10 cellular contexts compared by ENCODE assay signal in genomic region chr5:14967166-14967565, GRCh38.
"Had no signal": no experiment of that assay in that cellular context is flagged by ENCODE, and none has a peak within 500 bp of the region (broad histone marks: within the 10 kb centered on the region; RNA-seq: fewer than 3 reads in every experiment).

No MANE protein-coding gene starts in this region.

- DNase-seq: GM23248, GOT3, H7, H9, HCEC 1CT, HFFc6 had no signal

- H3K4me2 ChIP-seq: GM23338 had no signal

- H3K36me3 ChIP-seq: HAP-1 had no signal

- H3K4me3 ChIP-seq: GM23248, GM23338, HAP-1 had no signal

- H3K27ac ChIP-seq: GM23248 had no signal

- ATAC-seq: GM23338, HCT116 had no signal

- H3K4me1 ChIP-seq: HAP-1 had no signal

- FAIRE-seq: H54 had no signal

- H3K9me3 ChIP-seq: HAP-1 had no signal

- H2AFZ ChIP-seq: GM23248, GM23338 had no signal

- H3K9ac ChIP-seq: GM23248 had no signal
